ENCODE assay signal across 2 cellular contexts in the genomic region with DNA sequence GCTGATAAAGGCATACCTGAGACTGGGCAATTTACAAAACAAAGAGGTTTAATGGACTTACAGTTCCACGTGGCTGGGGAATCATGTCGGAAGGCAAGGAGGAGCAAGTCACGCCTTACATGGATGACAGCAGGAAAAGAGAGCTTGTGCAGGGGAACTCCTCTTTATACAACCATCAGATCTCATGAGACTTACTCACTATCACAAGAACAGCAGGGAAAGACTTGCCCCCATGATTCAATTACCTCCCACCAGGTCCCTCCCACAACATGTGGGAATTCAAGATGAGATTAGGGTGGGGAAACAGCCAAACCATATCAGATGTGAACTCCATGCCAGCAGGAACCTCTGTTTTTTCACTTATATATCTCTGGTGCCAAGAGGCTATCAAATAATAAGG.
A peak's percentile ranks its signal among the peaks of the same experiment; 100 is the strongest.
TF ChIP-seq lines count a peak whose summit lies in the region.

No MANE protein-coding gene starts in this region.

TF ChIP-seq in SK-N-SH treated with all-trans-retinoic acid at 6 μM for 48 hours, 23 proteins besides CTCF, POLR2A, EP300 and RAD21:
- TF ChIP-seq TCF4 (CRISPR knock-in tag; IDR thresholded peaks at IDR 0.05; ENCODE audit: borderline replicate concordance) (peak; percentile 76; the same call in 1 of the 2 replicates), ZFP3 (CRISPR knock-in tag; IDR thresholded peaks at IDR 0.05) (peak; percentile 49; the same call in 1 of the 2 replicates)

TF ChIP-seq in H1, 55 proteins besides CTCF, POLR2A, EP300 and RAD21:
- TF ChIP-seq, protein P1, sequence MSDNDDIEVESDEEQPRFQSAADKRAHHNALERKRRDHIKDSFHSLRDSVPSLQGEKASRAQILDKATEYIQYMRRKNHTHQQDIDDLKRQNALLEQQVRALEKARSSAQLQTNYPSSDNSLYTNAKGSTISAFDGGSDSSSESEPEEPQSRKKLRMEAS (IDR thresholded peaks at IDR 0.05): peak; percentile 19; the same call in 1 of the 2 replicates
